In genomic region chr19:5480427-5480836, GRCh38 we compare ENCODE assay signal across 1 cellular context.
TF ChIP-seq lines count a peak whose summit lies in the region.

No MANE protein-coding gene starts in this region.

TF ChIP-seq in HEK293, 187 proteins besides CTCF, POLR2A, EP300 and RAD21 (continued from another document):
- TF ChIP-seq ZNF580 (tag by site-specific recombination; IDR thresholded peaks at IDR 0.05) (peak; percentile 86), ZNF704 (tag by site-specific recombination; IDR thresholded peaks at IDR 0.05) (no peak), ZNF394 (tag by site-specific recombination; IDR thresholded peaks at IDR 0.05; ENCODE audit: borderline replicate concordance) (no peak), ZFP69B (tag by site-specific recombination; IDR thresholded peaks at IDR 0.05) (no peak), ZNF248 (tag by site-specific recombination; IDR thresholded peaks at IDR 0.05) (no peak), INSM2 (tag by site-specific recombination; IDR thresholded peaks at IDR 0.05) (no peak), ZNF274 (IDR thresholded peaks at IDR 0.05; ENCODE audit: low read length) (no peak), ZNF274 (tag by site-specific recombination; IDR thresholded peaks at IDR 0.05; ENCODE audit: borderline replicate concordance) (no peak), YY2 (tag by site-specific recombination; IDR thresholded peaks at IDR 0.05) (no peak), HOXD13 (CRISPR knock-in tag; IDR thresholded peaks at IDR 0.05; ENCODE audit: borderline replicate concordance) (no peak), ZNF629 (tag by site-specific recombination; IDR thresholded peaks at IDR 0.05) (no peak), ZNF202 (tag by site-specific recombination; IDR thresholded peaks at IDR 0.05; ENCODE audit: borderline replicate concordance) (no peak), ZNF433 (tag by site-specific recombination; IDR thresholded peaks at IDR 0.05; ENCODE audit: low read depth) (no peak), ZNF549 (tag by site-specific recombination; IDR thresholded peaks at IDR 0.05) (no peak), ZNF16 (tag by site-specific recombination; IDR thresholded peaks at IDR 0.05; ENCODE audit: low read depth) (peak; percentile 97), KLF1 (tag by site-specific recombination; IDR thresholded peaks at IDR 0.05) (no peak), ZNF175 (tag by site-specific recombination; IDR thresholded peaks at IDR 0.05) (no peak), ZNF473 (tag by site-specific recombination; IDR thresholded peaks at IDR 0.05) (no peak), ZFHX2 (tag by site-specific recombination; conservative IDR thresholded peaks at IDR 0.05) (peak; percentile 17; the same call in 1 of the 2 replicates), ZNF223 (tag by site-specific recombination; IDR thresholded peaks at IDR 0.05) (no peak), ZNF416 (tag by site-specific recombination; IDR thresholded peaks at IDR 0.05) (no peak), ZNF214 (tag by site-specific recombination; IDR thresholded peaks at IDR 0.05; ENCODE audit: borderline replicate concordance) (no peak), ZNF785 (tag by site-specific recombination; IDR thresholded peaks at IDR 0.05) (no peak), ZNF623 (tag by site-specific recombination; IDR thresholded peaks at IDR 0.05) (peak; percentile 99), ZNF341 (tag by site-specific recombination; IDR thresholded peaks at IDR 0.05; ENCODE audit: low read depth) (peak; percentile 62), ZNF211 (tag by site-specific recombination; IDR thresholded peaks at IDR 0.05; ENCODE audit: low read depth) (no peak), ZNF791 (tag by site-specific recombination; IDR thresholded peaks at IDR 0.05) (no peak), ZBTB21 (tag by site-specific recombination; IDR thresholded peaks at IDR 0.05) (no peak)
- TF ChIP-seq, protein P1, sequence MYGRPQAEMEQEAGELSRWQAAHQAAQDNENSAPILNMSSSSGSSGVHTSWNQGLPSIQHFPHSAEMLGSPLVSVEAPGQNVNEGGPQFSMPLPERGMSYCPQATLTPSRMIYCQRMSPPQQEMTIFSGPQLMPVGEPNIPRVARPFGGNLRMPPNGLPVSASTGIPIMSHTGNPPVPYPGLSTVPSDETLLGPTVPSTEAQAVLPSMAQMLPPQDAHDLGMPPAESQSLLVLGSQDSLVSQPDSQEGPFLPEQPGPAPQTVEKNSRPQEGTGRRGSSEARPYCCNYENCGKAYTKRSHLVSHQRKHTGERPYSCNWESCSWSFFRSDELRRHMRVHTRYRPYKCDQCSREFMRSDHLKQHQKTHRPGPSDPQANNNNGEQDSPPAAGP (tag by site-specific recombination; IDR thresholded peaks at IDR 0.05) = no peak
- TF ChIP-seq, protein P2, sequence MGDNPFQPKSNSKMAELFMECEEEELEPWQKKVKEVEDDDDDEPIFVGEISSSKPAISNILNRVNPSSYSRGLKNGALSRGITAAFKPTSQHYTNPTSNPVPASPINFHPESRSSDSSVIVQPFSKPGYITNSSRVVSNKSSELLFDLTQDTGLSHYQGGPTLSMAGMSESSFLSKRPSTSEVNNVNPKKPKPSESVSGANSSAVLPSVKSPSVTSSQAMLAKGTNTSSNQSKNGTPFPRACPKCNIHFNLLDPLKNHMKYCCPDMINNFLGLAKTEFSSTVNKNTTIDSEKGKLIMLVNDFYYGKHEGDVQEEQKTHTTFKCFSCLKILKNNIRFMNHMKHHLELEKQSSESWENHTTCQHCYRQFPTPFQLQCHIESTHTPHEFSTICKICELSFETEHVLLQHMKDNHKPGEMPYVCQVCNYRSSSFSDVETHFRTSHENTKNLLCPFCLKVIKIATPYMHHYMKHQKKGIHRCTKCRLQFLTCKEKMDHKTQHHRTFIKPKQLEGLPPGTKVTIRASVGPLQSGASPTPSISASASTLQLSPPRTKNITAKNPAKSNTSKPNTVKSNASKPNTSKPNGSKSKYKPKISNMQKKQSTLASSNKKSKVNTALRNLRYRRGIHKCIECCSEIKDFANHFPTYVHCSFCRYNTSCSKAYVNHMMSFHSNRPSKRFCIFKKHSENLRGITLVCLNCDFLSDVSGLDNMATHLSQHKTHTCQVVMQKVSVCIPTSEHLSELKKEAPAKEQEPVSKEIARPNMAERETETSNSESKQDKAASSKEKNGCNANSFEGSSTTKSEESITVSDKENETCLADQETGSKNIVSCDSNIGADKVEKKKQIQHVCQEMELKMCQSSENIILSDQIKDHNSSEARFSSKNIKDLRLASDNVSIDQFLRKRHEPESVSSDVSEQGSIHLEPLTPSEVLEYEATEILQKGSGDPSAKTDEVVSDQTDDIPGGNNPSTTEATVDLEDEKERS (tag by site-specific recombination; IDR thresholded peaks at IDR 0.05) = peak; percentile 82; the same call in 1 of the 2 replicates
- TF ChIP-seq, protein P3, sequence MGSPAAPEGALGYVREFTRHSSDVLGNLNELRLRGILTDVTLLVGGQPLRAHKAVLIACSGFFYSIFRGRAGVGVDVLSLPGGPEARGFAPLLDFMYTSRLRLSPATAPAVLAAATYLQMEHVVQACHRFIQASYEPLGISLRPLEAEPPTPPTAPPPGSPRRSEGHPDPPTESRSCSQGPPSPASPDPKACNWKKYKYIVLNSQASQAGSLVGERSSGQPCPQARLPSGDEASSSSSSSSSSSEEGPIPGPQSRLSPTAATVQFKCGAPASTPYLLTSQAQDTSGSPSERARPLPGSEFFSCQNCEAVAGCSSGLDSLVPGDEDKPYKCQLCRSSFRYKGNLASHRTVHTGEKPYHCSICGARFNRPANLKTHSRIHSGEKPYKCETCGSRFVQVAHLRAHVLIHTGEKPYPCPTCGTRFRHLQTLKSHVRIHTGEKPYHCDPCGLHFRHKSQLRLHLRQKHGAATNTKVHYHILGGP (tag by site-specific recombination; IDR thresholded peaks at IDR 0.05) = no peak
